ENCODE assay signal across 11 cellular contexts in the genomic region with DNA sequence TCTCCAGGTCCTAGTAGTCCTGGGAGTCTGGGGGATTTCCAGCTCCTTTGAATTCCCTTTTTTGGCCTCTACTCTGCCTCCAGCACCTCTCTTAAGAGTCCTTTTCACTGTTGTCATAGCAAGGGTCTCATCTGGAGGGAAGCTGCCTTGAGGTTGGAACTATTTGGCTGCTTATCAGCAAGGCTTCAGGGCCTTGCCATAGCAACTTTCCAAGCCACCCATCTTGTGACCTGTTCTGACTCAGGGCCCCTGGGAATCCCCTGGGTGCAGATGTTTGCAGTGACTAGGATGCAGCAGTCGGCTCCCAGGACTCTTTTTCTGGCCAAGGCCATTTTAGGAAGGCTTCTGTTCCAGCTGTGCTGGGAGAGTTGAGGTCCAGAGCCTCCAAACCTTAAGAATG. TPM values are rescaled to one million over a fixed set of nuclear protein-coding genes. Genes with fewer than 3 reads are reported as not detected.
DNase-seq lines count a peak whose midpoint lies in the region; ATAC-seq lines count a peak whose summit lies in the region.
"Had no signal": no experiment of that assay in that cellular context is flagged by ENCODE, and none has a peak within 500 bp of the region (broad histone marks: within the 10 kb centered on the region; RNA-seq: fewer than 3 reads in every experiment).

No MANE protein-coding gene starts in this region.

- no peak for DNase-seq in activated CD4-positive, CD25-positive, alpha-beta regulatory T cell treated with anti-CD3 and anti-CD28 coated beads, Interleukin-2, amount 50 U/mL, for 72 hours
- DNase-seq in RKO (ENCODE audit: low spot score) (peak; percentile 17), Right ventricle myocardium superior (no peak), NCI-H1930 (lab: John Stamatoyannopoulos, UW) (no peak), NCI-H1436 (lab: John Stamatoyannopoulos, UW) (no peak)
- DNase-seq: activated CD4-positive, alpha-beta T cell treated with anti-CD3 and anti-CD28 coated beads, Interleukin-2, amount 10 ng/mL, durations not matched to agents 24 days and 14 days; right lobe of liver had no signal

- H3K27ac ChIP-seq in temporal lobe (ENCODE audit: low read depth, low read length), result peak overlapping the region; percentile 5
- H3K27ac ChIP-seq: epithelial cell of prostate, right lobe of liver had no signal

- intact Hi-C loops in Right ventricle myocardium superior (cut with DNase I), result no loop called here

- peak; percentile 32 to 60 for ATAC-seq in activated CD4-positive, CD25-positive, alpha-beta regulatory T cell treated with anti-CD3 and anti-CD28 coated beads, Interleukin-2, amount 50 U/mL, for 24 hours
- ATAC-seq in Right ventricle myocardium superior (ENCODE audit: poor library complexity) (peak; percentile 11), GM21723 (IDR thresholded peaks at IDR 0.05; ENCODE audit: unreplicated experiment) (no peak)
- ATAC-seq: right lobe of liver had no signal

RNA-seq across cellular contexts. Expression of gene PKIG, which starts 12.4 kb away (rescaled TPM):
- total RNA-seq in Right ventricle myocardium superior, result 180 TPM
- total RNA-seq in temporal lobe, result 23.8 TPM

RNA-seq across cellular contexts. Expression of gene ADA, which starts 56.8 kb away (rescaled TPM):
- total RNA-seq in Right ventricle myocardium superior (8.9 TPM), temporal lobe (1.5 TPM)
